Comparison of ENCODE assay signal across 1 cellular context in the genomic region with DNA sequence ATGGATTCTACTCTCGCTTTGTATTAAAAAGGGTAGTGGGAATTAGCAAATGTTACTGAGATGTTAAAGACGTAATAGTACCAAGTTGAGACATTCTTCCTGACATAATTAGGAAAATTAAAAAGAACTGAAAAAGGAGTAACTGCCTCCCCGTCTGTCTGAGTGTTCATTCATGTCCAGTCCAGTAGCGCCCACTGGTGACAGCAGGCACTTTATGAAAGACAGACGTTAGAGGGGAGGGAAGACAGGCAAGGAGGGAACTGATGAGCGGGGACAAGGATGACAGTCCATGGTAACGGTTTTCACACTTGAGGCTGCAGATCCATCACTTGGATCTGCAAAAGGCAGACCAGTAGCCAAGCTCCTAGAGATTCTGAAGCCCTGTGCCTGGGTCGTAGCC.
TF ChIP-seq lines count a peak whose summit lies in the region.

No MANE protein-coding gene starts in this region.

TF ChIP-seq in GM23338, 12 proteins besides CTCF, POLR2A, EP300 and RAD21 (continued from another document):
- TF ChIP-seq, protein P1, sequence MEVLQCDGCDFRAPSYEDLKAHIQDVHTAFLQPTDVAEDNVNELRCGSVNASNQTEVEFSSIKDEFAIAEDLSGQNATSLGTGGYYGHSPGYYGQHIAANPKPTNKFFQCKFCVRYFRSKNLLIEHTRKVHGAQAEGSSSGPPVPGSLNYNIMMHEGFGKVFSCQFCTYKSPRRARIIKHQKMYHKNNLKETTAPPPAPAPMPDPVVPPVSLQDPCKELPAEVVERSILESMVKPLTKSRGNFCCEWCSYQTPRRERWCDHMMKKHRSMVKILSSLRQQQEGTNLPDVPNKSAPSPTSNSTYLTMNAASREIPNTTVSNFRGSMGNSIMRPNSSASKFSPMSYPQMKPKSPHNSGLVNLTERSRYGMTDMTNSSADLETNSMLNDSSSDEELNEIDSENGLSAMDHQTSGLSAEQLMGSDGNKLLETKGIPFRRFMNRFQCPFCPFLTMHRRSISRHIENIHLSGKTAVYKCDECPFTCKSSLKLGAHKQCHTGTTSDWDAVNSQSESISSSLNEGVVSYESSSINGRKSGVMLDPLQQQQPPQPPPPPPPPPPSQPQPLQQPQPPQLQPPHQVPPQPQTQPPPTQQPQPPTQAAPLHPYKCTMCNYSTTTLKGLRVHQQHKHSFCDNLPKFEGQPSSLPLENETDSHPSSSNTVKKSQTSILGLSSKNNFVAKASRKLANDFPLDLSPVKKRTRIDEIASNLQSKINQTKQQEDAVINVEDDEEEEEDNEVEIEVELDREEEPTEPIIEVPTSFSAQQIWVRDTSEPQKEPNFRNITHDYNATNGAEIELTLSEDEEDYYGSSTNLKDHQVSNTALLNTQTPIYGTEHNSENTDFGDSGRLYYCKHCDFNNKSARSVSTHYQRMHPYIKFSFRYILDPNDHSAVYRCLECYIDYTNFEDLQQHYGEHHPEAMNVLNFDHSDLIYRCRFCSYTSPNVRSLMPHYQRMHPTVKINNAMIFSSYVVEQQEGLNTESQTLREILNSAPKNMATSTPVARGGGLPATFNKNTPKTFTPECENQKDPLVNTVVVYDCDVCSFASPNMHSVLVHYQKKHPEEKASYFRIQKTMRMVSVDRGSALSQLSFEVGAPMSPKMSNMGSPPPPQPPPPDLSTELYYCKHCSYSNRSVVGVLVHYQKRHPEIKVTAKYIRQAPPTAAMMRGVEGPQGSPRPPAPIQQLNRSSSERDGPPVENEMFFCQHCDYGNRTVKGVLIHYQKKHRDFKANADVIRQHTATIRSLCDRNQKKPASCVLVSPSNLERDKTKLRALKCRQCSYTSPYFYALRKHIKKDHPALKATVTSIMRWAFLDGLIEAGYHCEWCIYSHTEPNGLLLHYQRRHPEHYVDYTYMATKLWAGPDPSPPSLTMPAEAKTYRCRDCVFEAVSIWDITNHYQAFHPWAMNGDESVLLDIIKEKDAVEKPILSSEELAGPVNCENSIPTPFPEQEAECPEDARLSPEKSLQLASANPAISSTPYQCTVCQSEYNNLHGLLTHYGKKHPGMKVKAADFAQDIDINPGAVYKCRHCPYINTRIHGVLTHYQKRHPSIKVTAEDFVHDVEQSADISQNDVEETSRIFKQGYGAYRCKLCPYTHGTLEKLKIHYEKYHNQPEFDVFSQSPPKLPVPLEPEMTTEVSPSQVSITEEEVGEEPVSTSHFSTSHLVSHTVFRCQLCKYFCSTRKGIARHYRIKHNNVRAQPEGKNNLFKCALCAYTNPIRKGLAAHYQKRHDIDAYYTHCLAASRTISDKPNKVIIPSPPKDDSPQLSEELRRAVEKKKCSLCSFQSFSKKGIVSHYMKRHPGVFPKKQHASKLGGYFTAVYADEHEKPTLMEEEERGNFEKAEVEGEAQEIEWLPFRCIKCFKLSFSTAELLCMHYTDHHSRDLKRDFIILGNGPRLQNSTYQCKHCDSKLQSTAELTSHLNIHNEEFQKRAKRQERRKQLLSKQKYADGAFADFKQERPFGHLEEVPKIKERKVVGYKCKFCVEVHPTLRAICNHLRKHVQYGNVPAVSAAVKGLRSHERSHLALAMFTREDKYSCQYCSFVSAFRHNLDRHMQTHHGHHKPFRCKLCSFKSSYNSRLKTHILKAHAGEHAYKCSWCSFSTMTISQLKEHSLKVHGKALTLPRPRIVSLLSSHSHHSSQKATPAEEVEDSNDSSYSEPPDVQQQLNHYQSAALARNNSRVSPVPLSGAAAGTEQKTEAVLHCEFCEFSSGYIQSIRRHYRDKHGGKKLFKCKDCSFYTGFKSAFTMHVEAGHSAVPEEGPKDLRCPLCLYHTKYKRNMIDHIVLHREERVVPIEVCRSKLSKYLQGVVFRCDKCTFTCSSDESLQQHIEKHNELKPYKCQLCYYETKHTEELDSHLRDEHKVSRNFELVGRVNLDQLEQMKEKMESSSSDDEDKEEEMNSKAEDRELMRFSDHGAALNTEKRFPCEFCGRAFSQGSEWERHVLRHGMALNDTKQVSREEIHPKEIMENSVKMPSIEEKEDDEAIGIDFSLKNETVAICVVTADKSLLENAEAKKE (CRISPR knock-in tag; IDR thresholded peaks at IDR 0.05) = no peak
- TF ChIP-seq NANOG (IDR thresholded peaks at IDR 0.05; ENCODE audit: borderline replicate concordance) (no peak), CREB1 (CRISPR knock-in tag; IDR thresholded peaks at IDR 0.05; ENCODE audit: low read depth) (no peak)
